1 cellular context compared by ENCODE assay signal in the genomic region with DNA sequence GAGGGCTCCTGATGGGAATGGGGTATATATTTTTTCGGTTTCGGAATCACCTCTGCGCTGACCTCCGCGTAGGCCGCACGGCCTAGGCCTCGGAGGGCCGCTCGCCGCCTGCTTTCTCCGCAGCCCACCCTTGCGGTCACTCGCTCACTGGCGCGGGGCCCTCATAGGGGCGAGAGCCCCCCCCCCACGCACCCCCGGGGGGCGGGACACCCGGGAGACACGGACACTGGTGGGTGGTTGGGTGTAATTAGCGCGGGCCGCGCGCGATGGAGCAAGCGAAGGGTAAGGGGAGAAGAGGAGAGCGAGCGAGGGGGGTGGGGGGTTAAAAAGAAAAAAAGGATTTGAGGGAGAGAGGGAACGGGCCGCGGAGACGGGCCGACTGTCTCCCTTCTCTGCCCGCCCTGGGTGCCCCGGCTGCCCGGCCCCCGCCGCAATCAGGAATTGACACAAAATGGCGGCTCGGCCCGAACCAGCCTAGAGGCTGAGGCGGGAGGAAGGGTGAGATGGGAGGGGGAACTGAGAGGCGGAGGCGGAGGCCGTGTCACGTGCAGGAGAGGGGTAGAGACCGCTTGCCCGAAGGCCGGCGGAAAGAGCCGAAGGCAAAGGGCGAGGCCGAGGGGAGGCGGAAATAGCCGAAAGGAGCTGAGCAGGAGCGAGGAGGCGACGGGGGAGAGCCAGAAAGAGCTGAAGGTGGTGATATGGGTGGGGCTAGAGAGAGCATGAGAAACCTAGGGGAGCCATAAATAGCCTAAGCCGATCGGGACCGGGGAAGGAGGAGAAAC.
A peak's percentile ranks its signal among the peaks of the same experiment; 100 is the strongest.
TF ChIP-seq lines count a peak whose summit lies in the region.

No MANE protein-coding gene starts in this region.

TF ChIP-seq in K562, 482 proteins besides CTCF, POLR2A, EP300 and RAD21 (continued from another document and continues in another):
- TF ChIP-seq SRSF1 (IDR thresholded peaks at IDR 0.05; ENCODE audit: low read depth, low read length) (no peak), FOSL1 (tag; conservative IDR thresholded peaks at IDR 0.05) (no peak), MEIS2 (IDR thresholded peaks at IDR 0.05; ENCODE audit: partially characterized antibody) (no peak), U2AF2 (optimal IDR thresholded peaks at IDR 0.05; ENCODE audit: low read depth, low read length) (no peak), USF2 (CRISPR knock-in tag; IDR thresholded peaks at IDR 0.05) (peak; percentile 99), GABPB2 (CRISPR knock-in tag; conservative IDR thresholded peaks at IDR 0.05) (no peak), PHB (CRISPR knock-in tag; IDR thresholded peaks at IDR 0.05) (peak; percentile 89; the same call in 1 of the 2 replicates), ZNF77 (CRISPR knock-in tag; IDR thresholded peaks at IDR 0.05) (no peak), SRSF7 (optimal IDR thresholded peaks at IDR 0.05; ENCODE audit: low read depth, low read length) (no peak), SMAD1 (IDR thresholded peaks at IDR 0.05; ENCODE audit: low read depth, low read length, partially characterized antibody) (peak; percentile 53), NELFE (IDR thresholded peaks at IDR 0.05; ENCODE audit: insufficient read depth, insufficient read length) (no peak), LCOR (CRISPR knock-in tag; IDR thresholded peaks at IDR 0.05) (peak; percentile 71; the same call in 1 of the 2 replicates), E4F1 (CRISPR knock-in tag; IDR thresholded peaks at IDR 0.05; ENCODE audit: borderline replicate concordance) (0 out of 2 replicates have a peak, but pooled peaks have one; percentile 18), GATAD2A (IDR thresholded peaks at IDR 0.05) (peak; percentile 99), DDX20 (tag; IDR thresholded peaks at IDR 0.05; ENCODE audit: low read depth) (no peak), TCF7 (IDR thresholded peaks at IDR 0.05; ENCODE audit: borderline replicate concordance) (no peak), SIN3A (IDR thresholded peaks at IDR 0.05; ENCODE audit: borderline replicate concordance in 2 of 2, control insufficient read depth in 1 of 2, low read depth in 2 of 2, low read length in 2 of 2) (no peak), L3MBTL2 (IDR thresholded peaks at IDR 0.05) (peak; percentile 73; the same call in 1 of the 2 replicates), MITF (IDR thresholded peaks at IDR 0.05) (peak; percentile 67; the same call in 1 of the 2 replicates), SREBF2 (CRISPR knock-in tag; IDR thresholded peaks at IDR 0.05) (no peak), ARHGAP35 (IDR thresholded peaks at IDR 0.05; ENCODE audit: partially characterized antibody) (peak; percentile 39), CREB3 (tag; conservative IDR thresholded peaks at IDR 0.05; ENCODE audit: low read depth) (peak; percentile 69; the same call in 1 of the 2 replicates), JUND (IDR thresholded peaks at IDR 0.05; ENCODE audit: borderline replicate concordance, low read depth, low read length) (0 out of 2 replicates have a peak, but pooled peaks have one; percentile 5), JUND (tag; IDR thresholded peaks at IDR 0.05; ENCODE audit: borderline replicate concordance, low read depth, low read length) (no peak; the same call in 2 of the 3 replicates)
- TF ChIP-seq, protein P1, sequence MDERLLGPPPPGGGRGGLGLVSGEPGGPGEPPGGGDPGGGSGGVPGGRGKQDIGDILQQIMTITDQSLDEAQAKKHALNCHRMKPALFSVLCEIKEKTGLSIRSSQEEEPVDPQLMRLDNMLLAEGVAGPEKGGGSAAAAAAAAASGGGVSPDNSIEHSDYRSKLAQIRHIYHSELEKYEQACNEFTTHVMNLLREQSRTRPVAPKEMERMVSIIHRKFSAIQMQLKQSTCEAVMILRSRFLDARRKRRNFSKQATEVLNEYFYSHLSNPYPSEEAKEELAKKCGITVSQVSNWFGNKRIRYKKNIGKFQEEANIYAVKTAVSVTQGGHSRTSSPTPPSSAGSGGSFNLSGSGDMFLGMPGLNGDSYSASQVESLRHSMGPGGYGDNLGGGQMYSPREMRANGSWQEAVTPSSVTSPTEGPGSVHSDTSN (CRISPR knock-in tag; IDR thresholded peaks at IDR 0.05; ENCODE audit: low read depth) = no peak
- TF ChIP-seq, protein P1 (tag; conservative IDR thresholded peaks at IDR 0.05; ENCODE audit: low read depth) = no peak
- TF ChIP-seq, protein P2, sequence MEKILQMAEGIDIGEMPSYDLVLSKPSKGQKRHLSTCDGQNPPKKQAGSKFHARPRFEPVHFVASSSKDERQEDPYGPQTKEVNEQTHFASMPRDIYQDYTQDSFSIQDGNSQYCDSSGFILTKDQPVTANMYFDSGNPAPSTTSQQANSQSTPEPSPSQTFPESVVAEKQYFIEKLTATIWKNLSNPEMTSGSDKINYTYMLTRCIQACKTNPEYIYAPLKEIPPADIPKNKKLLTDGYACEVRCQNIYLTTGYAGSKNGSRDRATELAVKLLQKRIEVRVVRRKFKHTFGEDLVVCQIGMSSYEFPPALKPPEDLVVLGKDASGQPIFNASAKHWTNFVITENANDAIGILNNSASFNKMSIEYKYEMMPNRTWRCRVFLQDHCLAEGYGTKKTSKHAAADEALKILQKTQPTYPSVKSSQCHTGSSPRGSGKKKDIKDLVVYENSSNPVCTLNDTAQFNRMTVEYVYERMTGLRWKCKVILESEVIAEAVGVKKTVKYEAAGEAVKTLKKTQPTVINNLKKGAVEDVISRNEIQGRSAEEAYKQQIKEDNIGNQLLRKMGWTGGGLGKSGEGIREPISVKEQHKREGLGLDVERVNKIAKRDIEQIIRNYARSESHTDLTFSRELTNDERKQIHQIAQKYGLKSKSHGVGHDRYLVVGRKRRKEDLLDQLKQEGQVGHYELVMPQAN (IDR thresholded peaks at IDR 0.05; ENCODE audit: borderline replicate concordance) = 0 out of 2 replicates have a peak, but pooled peaks have one; percentile 16
- TF ChIP-seq, protein P3, sequence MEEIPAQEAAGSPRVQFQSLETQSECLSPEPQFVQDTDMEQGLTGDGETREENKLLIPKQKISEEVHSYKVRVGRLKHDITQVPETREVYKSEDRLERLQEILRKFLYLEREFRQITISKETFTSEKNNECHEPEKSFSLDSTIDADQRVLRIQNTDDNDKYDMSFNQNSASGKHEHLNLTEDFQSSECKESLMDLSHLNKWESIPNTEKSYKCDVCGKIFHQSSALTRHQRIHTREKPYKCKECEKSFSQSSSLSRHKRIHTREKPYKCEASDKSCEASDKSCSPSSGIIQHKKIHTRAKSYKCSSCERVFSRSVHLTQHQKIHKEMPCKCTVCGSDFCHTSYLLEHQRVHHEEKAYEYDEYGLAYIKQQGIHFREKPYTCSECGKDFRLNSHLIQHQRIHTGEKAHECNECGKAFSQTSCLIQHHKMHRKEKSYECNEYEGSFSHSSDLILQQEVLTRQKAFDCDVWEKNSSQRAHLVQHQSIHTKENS (CRISPR knock-in tag; IDR thresholded peaks at IDR 0.05) = no peak
- TF ChIP-seq, protein P4, sequence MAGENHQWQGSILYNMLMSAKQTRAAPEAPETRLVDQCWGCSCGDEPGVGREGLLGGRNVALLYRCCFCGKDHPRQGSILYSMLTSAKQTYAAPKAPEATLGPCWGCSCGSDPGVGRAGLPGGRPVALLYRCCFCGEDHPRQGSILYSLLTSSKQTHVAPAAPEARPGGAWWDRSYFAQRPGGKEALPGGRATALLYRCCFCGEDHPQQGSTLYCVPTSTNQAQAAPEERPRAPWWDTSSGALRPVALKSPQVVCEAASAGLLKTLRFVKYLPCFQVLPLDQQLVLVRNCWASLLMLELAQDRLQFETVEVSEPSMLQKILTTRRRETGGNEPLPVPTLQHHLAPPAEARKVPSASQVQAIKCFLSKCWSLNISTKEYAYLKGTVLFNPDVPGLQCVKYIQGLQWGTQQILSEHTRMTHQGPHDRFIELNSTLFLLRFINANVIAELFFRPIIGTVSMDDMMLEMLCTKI (IDR thresholded peaks at IDR 0.05; ENCODE audit: partially characterized antibody) = no peak
